1 cellular context compared by ENCODE assay signal in the genomic region with DNA sequence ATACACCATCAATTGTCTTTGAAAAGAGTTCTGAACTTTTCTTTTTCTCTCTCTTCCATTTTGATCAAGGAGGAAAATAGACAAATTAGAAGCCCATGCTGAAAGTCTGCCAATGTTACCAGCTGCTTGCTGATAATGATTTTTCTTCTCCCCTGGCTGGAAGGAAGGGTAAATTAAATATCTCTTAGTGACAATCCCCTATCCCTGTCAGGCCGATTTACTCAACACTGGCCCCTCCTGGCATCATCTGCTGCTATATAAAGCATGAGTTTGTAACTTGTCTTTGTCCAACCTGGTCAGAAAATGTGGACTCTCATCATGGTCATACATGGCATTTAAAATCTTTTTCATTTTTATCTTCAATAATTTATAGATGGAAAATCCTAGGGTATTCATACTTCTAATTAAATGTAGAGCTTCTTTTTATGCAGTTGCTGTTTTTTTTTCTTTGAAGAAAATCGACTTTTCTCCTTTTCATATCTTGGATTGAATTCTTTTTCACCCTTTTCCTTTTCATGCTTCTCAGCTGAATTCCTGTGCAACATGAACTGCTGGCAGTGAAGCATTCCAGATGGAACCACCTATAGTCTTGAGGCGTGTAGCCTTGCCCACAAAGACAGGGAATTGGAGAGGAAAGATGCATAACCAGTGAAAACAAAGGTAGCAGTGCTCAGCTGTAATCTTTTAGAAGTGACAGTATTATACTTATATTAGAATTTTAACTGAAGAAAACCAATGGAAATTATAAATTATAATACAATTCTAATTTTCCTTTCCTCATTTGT.
TF ChIP-seq lines count a peak whose summit lies in the region.

No MANE protein-coding gene starts in this region.

TF ChIP-seq in IMR-90, 13 proteins besides CTCF, POLR2A, EP300 and RAD21:
- no peak for TF ChIP-seq SMC3 (IDR thresholded peaks at IDR 0.05; ENCODE audit: low read depth, low read length)
- no peak for TF ChIP-seq CEBPB (IDR thresholded peaks at IDR 0.05; ENCODE audit: low read depth, low read length)
- TF ChIP-seq, protein P1, sequence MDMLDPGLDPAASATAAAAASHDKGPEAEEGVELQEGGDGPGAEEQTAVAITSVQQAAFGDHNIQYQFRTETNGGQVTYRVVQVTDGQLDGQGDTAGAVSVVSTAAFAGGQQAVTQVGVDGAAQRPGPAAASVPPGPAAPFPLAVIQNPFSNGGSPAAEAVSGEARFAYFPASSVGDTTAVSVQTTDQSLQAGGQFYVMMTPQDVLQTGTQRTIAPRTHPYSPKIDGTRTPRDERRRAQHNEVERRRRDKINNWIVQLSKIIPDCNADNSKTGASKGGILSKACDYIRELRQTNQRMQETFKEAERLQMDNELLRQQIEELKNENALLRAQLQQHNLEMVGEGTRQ (IDR thresholded peaks at IDR 0.05; ENCODE audit: low read depth, low read length): no peak
- TF ChIP-seq RFX5 (IDR thresholded peaks at IDR 0.05; ENCODE audit: low read depth, low read length): no peak
- TF ChIP-seq FOS (IDR thresholded peaks at IDR 0.05; ENCODE audit: low read depth, low read length): no peak
- no peak for TF ChIP-seq CHD1 (IDR thresholded peaks at IDR 0.05; ENCODE audit: low read depth, low read length)
- TF ChIP-seq MAZ (IDR thresholded peaks at IDR 0.05; ENCODE audit: borderline replicate concordance, low read depth, low read length): no peak
- TF ChIP-seq BHLHE40 (IDR thresholded peaks at IDR 0.05; ENCODE audit: low read depth, low read length): no peak
- no peak for TF ChIP-seq NFE2L2 (IDR thresholded peaks at IDR 0.05; ENCODE audit: low read depth, low read length)
- TF ChIP-seq, protein P2, sequence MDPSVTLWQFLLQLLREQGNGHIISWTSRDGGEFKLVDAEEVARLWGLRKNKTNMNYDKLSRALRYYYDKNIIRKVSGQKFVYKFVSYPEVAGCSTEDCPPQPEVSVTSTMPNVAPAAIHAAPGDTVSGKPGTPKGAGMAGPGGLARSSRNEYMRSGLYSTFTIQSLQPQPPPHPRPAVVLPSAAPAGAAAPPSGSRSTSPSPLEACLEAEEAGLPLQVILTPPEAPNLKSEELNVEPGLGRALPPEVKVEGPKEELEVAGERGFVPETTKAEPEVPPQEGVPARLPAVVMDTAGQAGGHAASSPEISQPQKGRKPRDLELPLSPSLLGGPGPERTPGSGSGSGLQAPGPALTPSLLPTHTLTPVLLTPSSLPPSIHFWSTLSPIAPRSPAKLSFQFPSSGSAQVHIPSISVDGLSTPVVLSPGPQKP (IDR thresholded peaks at IDR 0.05; ENCODE audit: borderline replicate concordance, low read depth, low read length): no peak
- no peak for TF ChIP-seq MXI1 (IDR thresholded peaks at IDR 0.05; ENCODE audit: borderline replicate concordance, low read depth, low read length)
- TF ChIP-seq MAFK (IDR thresholded peaks at IDR 0.05; ENCODE audit: low read depth, low read length): no peak
- no peak for TF ChIP-seq RCOR1 (IDR thresholded peaks at IDR 0.05; ENCODE audit: insufficient replicate concordance, low read length)
